ENCODE assay signal across 8 cellular contexts in the genomic region with DNA sequence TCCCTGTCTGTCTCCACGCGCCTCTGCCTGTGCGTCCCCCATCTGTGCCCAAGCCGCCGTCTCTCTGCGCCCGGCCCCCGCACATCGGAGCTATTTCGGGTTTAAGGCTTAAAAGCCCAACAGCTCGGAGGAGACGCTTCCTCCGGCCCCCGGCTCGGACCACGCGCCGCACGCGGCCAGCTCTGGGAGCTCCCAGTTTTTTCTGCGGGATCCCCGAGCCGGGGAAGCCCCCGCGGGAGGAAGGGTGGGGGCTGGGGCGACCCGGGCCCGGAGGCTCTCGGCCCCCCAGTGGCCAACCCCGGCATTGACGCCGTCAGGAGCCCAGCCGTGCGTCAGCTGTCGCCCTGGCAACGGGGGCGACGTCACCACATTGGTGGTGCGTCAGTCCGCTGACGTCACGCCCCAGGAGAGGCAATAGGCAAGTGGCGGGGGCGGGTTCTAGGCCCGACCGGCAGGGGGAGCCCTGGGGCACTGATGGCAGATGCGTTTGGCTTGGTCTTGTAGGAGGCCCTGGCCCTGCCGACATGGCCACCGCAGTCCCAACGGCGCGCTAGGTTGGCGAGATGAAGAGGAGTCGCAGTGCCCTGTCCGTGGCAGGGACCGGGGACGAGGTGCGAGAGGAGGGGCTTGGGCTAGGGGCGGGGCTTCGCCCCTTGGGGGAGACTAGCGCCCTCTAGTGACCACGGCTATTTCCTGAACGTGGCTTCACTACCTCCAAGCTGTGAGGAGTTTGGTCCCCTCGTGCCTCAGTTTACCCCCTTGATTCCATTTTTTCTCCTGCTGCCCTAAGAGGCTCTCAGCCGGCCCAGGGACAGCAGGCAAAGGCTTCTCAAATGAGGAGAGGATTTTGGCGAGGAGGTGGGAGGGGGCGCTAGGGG. TPM values are rescaled to one million over a fixed set of nuclear protein-coding genes. Genes with fewer than 3 reads are reported as not detected.
DNase-seq lines count a peak whose midpoint lies in the region; ATAC-seq, FAIRE-seq and TF ChIP-seq lines count a peak whose summit lies in the region.

No MANE protein-coding gene starts in this region.

- TF ChIP-seq CTCF in A549 (IDR thresholded peaks at IDR 0.05) = peak; percentile 87
- peak; percentile 63 for TF ChIP-seq CTCF in choroid plexus epithelial cell (conservative IDR thresholded peaks at IDR 0.05; ENCODE audit: low read depth, low read length)
- TF ChIP-seq CTCF in left lung (IDR thresholded peaks at IDR 0.05) = peak; percentile 85 to 91

- POLR2A ChIA-PET in A549 (lab: Yijun Ruan, JAX) = interaction anchor here (0.6 to 0.8 kb wide), 3 partner anchors 13 to 119 kb away, joined by 4 to 8 read pairs (median 4); a partner anchor contains a TSS
- POLR2A ChIA-PET in activated CD4-positive, alpha-beta T cell treated with anti-CD3 and anti-CD28 coated beads for 36 hours (lab: Charles Lee) = interaction anchor here (1.3 kb wide), 1 partner anchor 11 kb away, joined by 4 read pairs; no protein-coding TSS in a partner anchor

- no peaks in the 10 kb centered on the region for H3K9me3 Mint-ChIP-seq in activated CD4-positive, alpha-beta T cell treated with anti-CD3 and anti-CD28 coated beads for 36 hours (ENCODE audit: low read depth)

- no peaks in the 10 kb centered on the region for H3K36me3 Mint-ChIP-seq in activated CD4-positive, alpha-beta T cell treated with anti-CD3 and anti-CD28 coated beads for 36 hours (ENCODE audit: low read depth)

- peak overlapping the region; percentile 63 for H3K4me3 ChIP-seq in A549
- H3K4me3 ChIP-seq in choroid plexus epithelial cell (ENCODE audit: low read depth, low read length) = peak overlapping the region; percentile 68
- peak overlapping the region; percentile 35 to 43 for H3K4me3 ChIP-seq in left lung

- H3K27ac ChIP-seq in A549 (peak overlapping the region; percentile 71 to 87), left lung (peak overlapping the region in 1 of 2 donors; percentile 67)

- peaks cover 51% of the 10 kb centered on the region for H3K4me1 Mint-ChIP-seq in activated CD4-positive, alpha-beta T cell treated with anti-CD3 and anti-CD28 coated beads for 36 hours

- ATAC-seq in A549 (peak; percentile 54 to 67), HG03108 (IDR thresholded peaks at IDR 0.05; ENCODE audit: unreplicated experiment) (peak; percentile 37), left lung (peak; percentile 89)
- ATAC-seq in activated CD4-positive, alpha-beta T cell treated with anti-CD3 and anti-CD28 coated beads for 36 hours = peak; percentile 61

- H3K27ac Mint-ChIP-seq in activated CD4-positive, alpha-beta T cell treated with anti-CD3 and anti-CD28 coated beads for 36 hours = peak overlapping the region; percentile 45

- no peak for TF ChIP-seq EP300 in A549 (IDR thresholded peaks at IDR 0.05)

- TF ChIP-seq RAD21 in A549 (conservative IDR thresholded peaks at IDR 0.05 in 1 of 2, IDR thresholded peaks at IDR 0.05 in 1 of 2) = peak in 1 of 2 experiments; percentile 14; a peak in 1 of 5 replicates

- H3K4me2 ChIP-seq in A549 = peak overlapping the region; percentile 77

- WGBS in A549 (ENCODE audit: missing lambda C conversion rate) = 19% methylated on average over 13 of the region's 67 CpGs

- H3K4me3 Mint-ChIP-seq in activated CD4-positive, alpha-beta T cell treated with anti-CD3 and anti-CD28 coated beads for 36 hours = peak overlapping the region; percentile 59

- intact Hi-C loops in activated CD4-positive, alpha-beta T cell treated with anti-CD3 and anti-CD28 coated beads for 36 hours (cut with DNase I, micrococcal nuclease) = loop anchor here (1.0 to 5.0 kb wide), 6 partner anchors 8 to 320 kb away; a partner anchor contains a TSS
- intact Hi-C loops in left lung (cut with DNase I) = no loop called here

- H3K4me1 ChIP-seq in A549 (peaks cover 24% of the 10 kb centered on the region), left lung (peaks cover 11 to 71% of the 10 kb centered on the region in 2 donors)

- peaks cover 36% of the 10 kb centered on the region for H3K27me3 Mint-ChIP-seq in activated CD4-positive, alpha-beta T cell treated with anti-CD3 and anti-CD28 coated beads for 36 hours

- CTCF ChIA-PET in A549 (lab: Yijun Ruan, JAX) = interaction anchor here (0.6 to 7.1 kb wide), 27 partner anchors 11 to 301 kb away, joined by 3 to 172 read pairs (median 3); a partner anchor contains a TSS
- CTCF ChIA-PET in activated CD4-positive, alpha-beta T cell treated with anti-CD3 and anti-CD28 coated beads for 36 hours (lab: Charles Lee) = interaction anchor here (0.6 to 8.1 kb wide), 19 partner anchors 8 to 456 kb away, joined by 3 to 135 read pairs (median 4); a partner anchor contains a TSS

- 0 out of 3 replicates have a peak, but pooled peaks cover 4% of the 10 kb centered on the region for H3K9me3 ChIP-seq in A549
- no peaks in the 10 kb centered on the region for H3K9me3 ChIP-seq in left lung

- peaks cover 47 to 63% of the 10 kb centered on the region in 2 donors for H3K27me3 ChIP-seq in left lung

- peak; percentile 69 to 95 for DNase-seq in A549 (ENCODE audit: low read depth in 1 of 2, low spot score in 1 of 2)
- no peak for DNase-seq in GM18507 (ENCODE audit: extremely low spot score, insufficient read length, low read depth)
- DNase-seq in NCI-H510A treated with DMSO at 0.1 percent for 48 hours (lab: John Stamatoyannopoulos, UW) = peak; percentile 93
- DNase-seq in activated CD4-positive, alpha-beta T cell treated with anti-CD3 and anti-CD28 coated beads for 36 hours = peak; percentile 98
- DNase-seq in choroid plexus epithelial cell (ENCODE audit: low read depth) = peak; percentile 89
- peak; percentile 85 to 91 for DNase-seq in left lung
- peak; percentile 87 for DNase-seq in stimulated activated CD4-positive, alpha-beta T cell treated with anti-CD3 and anti-CD28 coated beads, Interleukin-2, amount 100 ng/mL, for 4 hours (ENCODE audit: low read depth)

- no peak for TF ChIP-seq POLR2A in A549 (IDR thresholded peaks at IDR 0.05; ENCODE audit: low read length)

- no peak for FAIRE-seq in A549 (lab: Jason Lieb, UNC)
- FAIRE-seq in GM18507 (lab: Jason Lieb, UNC) = peak; percentile 85

- no peaks in the 10 kb centered on the region for H3K36me3 ChIP-seq in left lung

TF ChIP-seq in A549, 52 proteins besides CTCF, POLR2A, EP300 and RAD21 (continues in another document):
- TF ChIP-seq, protein P1, sequence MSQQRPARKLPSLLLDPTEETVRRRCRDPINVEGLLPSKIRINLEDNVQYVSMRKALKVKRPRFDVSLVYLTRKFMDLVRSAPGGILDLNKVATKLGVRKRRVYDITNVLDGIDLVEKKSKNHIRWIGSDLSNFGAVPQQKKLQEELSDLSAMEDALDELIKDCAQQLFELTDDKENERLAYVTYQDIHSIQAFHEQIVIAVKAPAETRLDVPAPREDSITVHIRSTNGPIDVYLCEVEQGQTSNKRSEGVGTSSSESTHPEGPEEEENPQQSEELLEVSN (IDR thresholded peaks at IDR 0.05; ENCODE audit: borderline replicate concordance, low read depth) = no peak
- TF ChIP-seq MAFK (IDR thresholded peaks at IDR 0.05; ENCODE audit: partially characterized antibody) (no peak), JUN (IDR thresholded peaks at IDR 0.05) (peak in 1 of 2 experiments; percentile 64; a peak in 3 of 5 replicates), PHF8 (IDR thresholded peaks at IDR 0.05; ENCODE audit: borderline replicate concordance, low read depth) (no peak), HEYL (CRISPR knock-in tag; IDR thresholded peaks at IDR 0.05) (peak; percentile 97), FOSL2 (IDR thresholded peaks at IDR 0.05) (no peak), FOSL2 (CRISPR knock-in tag; IDR thresholded peaks at IDR 0.05) (peak; percentile 81), KDM1A (IDR thresholded peaks at IDR 0.05; ENCODE audit: low read depth) (peak; percentile 97), NFE2L2 (conservative IDR thresholded peaks at IDR 0.05; ENCODE audit: low read length) (no peak), POLR2AphosphoS2 (conservative IDR thresholded peaks at IDR 0.05; ENCODE audit: low read length) (no peak), CBX2 (IDR thresholded peaks at IDR 0.05; ENCODE audit: borderline replicate concordance, low read depth) (no peak), ESRRA (IDR thresholded peaks at IDR 0.05; ENCODE audit: borderline replicate concordance, low read length) (no peak), KDM5A (IDR thresholded peaks at IDR 0.05) (no peak)
- TF ChIP-seq, protein P2, sequence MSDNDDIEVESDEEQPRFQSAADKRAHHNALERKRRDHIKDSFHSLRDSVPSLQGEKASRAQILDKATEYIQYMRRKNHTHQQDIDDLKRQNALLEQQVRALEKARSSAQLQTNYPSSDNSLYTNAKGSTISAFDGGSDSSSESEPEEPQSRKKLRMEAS (IDR thresholded peaks at IDR 0.05) = peak; percentile 33; the same call in 1 of the 2 replicates
- TF ChIP-seq, protein P3, sequence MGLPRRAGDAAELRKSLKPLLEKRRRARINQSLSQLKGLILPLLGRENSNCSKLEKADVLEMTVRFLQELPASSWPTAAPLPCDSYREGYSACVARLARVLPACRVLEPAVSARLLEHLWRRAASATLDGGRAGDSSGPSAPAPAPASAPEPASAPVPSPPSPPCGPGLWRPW (IDR thresholded peaks at IDR 0.05) = no peak

RNA-seq across cellular contexts. Expression of a gene that starts 3.7 kb away (rescaled TPM):
- polyA plus RNA-seq in A549 (2011; rRNA removed) (1.2 and 2.2 TPM in 2 replicates), A549 (2017; fragmentation: RNase III; extraction: RNeasy Plus Mini Kit Qiagen cat#74134 plus additional on column Dnase treatment) (3.7 to 3.9 TPM (median 3.9 TPM) in 3 replicates)
- 2.4 and 3.5 TPM in 2 replicates for polyA plus RNA-seq in A549 (2012; cell fraction: cytosol; rRNA removed)
- polyA plus RNA-seq in A549 (2012; cell fraction: nucleus; rRNA removed) = 4.6 and 5.4 TPM in 2 replicates
- polyA minus RNA-seq in A549 (2011; rRNA and poly(A)+ RNA removed) = 5.6 and 7.0 TPM in 2 replicates
- 1 to 10 TPM; 3.9 to 4.3 TPM for total RNA-seq in activated CD4-positive, alpha-beta T cell treated with anti-CD3 and anti-CD28 coated beads for 36 hours
- total RNA-seq in left lung = 10 to 100 TPM; 21.4 to 21.6 TPM

RNA-seq across cellular contexts. Expression of a gene that starts 13.3 kb away (rescaled TPM):
- polyA plus RNA-seq in A549 (2011; rRNA removed) = 125 and 152 TPM in 2 replicates
- polyA plus RNA-seq in A549 (2012; cell fraction: cytosol; rRNA removed) = 336 and 384 TPM in 2 replicates
- polyA plus RNA-seq in A549 (2012; cell fraction: nucleus; rRNA removed) = 630 and 656 TPM in 2 replicates
- polyA plus RNA-seq in A549 (2017; fragmentation: RNase III; extraction: RNeasy Plus Mini Kit Qiagen cat#74134 plus additional on column Dnase treatment) = 214 to 236 TPM (median 220 TPM) in 3 replicates
- 57.2 and 58.2 TPM in 2 replicates for polyA minus RNA-seq in A549 (2011; rRNA and poly(A)+ RNA removed)
- 100 to 1,000 TPM; 178 to 190 TPM for total RNA-seq in activated CD4-positive, alpha-beta T cell treated with anti-CD3 and anti-CD28 coated beads for 36 hours
- 100 to 1,000 TPM; 120 to 148 TPM for total RNA-seq in left lung

RNA-seq across cellular contexts. Expression of a gene that starts 36.2 kb away (rescaled TPM):
- polyA plus RNA-seq in A549 (2011; rRNA removed) (17.0 and 41.4 TPM in 2 replicates), A549 (2017; fragmentation: RNase III; extraction: RNeasy Plus Mini Kit Qiagen cat#74134 plus additional on column Dnase treatment) (51.9 to 65.6 TPM (median 57.1 TPM) in 3 replicates)
- polyA plus RNA-seq in A549 (2012; cell fraction: cytosol; rRNA removed) = 45.6 and 49.9 TPM in 2 replicates
- 275 and 321 TPM in 2 replicates for polyA plus RNA-seq in A549 (2012; cell fraction: nucleus; rRNA removed)
- 29.5 and 37.4 TPM in 2 replicates for polyA minus RNA-seq in A549 (2011; rRNA and poly(A)+ RNA removed)
- 100 to 1,000 TPM; 151 to 197 TPM for total RNA-seq in activated CD4-positive, alpha-beta T cell treated with anti-CD3 and anti-CD28 coated beads for 36 hours
- 100 to 1,000 TPM; 133 to 175 TPM for total RNA-seq in left lung

Comparison
In these comparisons a context has a peak if more than half of its experiments do, and no peak if none do; other contexts are left out.
1. ATAC-seq: peak in every context shown above with its lines; median percentile 89 in left lung; 61 in activated CD4-positive, alpha-beta T cell treated with anti-CD3 and anti-CD28 coated beads for 36 hours; 60 in A549; 37 in HG03108.
2. RNA of a gene that starts 3.7 kb away (total RNA-seq): 21.4 to 21.6 TPM in left lung; 3.9 to 4.3 TPM in activated CD4-positive, alpha-beta T cell treated with anti-CD3 and anti-CD28 coated beads for 36 hours; every median in the first group is over 4 times any median in the second.
3. intact Hi-C loops: an anchor here in activated CD4-positive, alpha-beta T cell treated with anti-CD3 and anti-CD28 coated beads for 36 hours (1.0 to 5.0 kb wide); none called in left lung.
4. Peak in every context shown above with its lines, with median percentiles within 50 percentile points of each other: H3K4me3 ChIP-seq and CTCF ChIP-seq.